1 cellular context compared by ENCODE assay signal in the genomic region with DNA sequence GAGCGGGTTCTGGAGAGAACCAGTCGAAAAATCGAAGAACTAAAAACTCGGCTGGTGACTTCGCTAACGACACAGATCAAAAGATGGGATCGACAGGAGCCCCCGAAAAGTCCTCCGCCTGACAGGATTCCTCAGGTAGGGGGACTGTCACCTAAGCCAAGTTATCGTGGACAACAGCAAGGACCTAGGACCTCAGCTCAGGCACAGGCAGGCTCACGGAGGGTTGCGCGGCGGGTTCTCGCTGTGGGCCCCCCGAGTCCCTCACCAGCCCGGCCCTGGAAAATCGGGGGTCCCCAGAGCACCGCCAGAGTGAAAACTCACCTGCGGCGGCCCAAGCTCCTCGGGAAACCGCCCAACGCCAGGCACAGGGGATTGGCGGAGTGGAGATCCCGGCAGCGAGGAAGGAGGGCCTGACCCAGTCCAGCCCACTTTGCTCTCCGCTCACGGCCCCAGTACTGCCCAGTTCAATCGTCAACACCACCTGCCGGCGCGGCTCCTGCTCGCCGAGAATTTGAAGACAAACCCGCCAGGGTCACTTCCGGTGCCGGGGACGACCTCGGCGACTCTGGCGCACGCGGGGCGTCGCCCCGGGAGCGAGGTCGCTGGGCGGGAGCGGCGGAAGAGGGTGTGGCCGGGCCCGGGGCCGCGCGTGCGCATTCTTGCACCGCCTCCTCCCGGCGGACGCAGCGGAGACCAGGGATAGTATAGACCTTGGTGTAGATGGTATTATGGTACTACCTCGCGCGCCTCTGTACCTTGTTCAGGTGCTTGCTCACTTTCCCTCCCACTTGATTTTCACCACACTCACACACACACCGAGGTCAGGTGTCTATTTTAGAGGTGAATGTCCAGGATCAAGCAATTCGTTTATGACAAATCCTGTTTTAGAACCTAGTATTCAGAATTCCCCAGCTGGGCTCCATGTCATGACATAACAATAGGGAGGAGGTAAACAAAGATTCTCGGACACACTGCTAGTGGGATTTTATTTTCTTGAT.
TF ChIP-seq lines count a peak whose summit lies in the region.

A gene (minus strand): TSS at position 567 of the 998 bp plus-strand sequence. CDS start 10,167 bp downstream, outside the sequence.

TF ChIP-seq in K562, 482 proteins besides CTCF, POLR2A, EP300 and RAD21 (continued from another document and continues in another):
- peak; percentile 86 to 88; a peak in 3 of 4 replicates for TF ChIP-seq SIN3A (IDR thresholded peaks at IDR 0.05; ENCODE audit: borderline replicate concordance in 2 of 2, control insufficient read depth in 1 of 2, low read depth in 2 of 2, low read length in 2 of 2)
- TF ChIP-seq, protein P1, sequence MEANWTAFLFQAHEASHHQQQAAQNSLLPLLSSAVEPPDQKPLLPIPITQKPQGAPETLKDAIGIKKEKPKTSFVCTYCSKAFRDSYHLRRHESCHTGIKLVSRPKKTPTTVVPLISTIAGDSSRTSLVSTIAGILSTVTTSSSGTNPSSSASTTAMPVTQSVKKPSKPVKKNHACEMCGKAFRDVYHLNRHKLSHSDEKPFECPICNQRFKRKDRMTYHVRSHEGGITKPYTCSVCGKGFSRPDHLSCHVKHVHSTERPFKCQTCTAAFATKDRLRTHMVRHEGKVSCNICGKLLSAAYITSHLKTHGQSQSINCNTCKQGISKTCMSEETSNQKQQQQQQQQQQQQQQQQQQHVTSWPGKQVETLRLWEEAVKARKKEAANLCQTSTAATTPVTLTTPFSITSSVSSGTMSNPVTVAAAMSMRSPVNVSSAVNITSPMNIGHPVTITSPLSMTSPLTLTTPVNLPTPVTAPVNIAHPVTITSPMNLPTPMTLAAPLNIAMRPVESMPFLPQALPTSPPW (CRISPR knock-in tag; IDR thresholded peaks at IDR 0.05), result no peak
- peak; percentile 47 for TF ChIP-seq CBFA2T3 (IDR thresholded peaks at IDR 0.05)
- TF ChIP-seq, protein P2, sequence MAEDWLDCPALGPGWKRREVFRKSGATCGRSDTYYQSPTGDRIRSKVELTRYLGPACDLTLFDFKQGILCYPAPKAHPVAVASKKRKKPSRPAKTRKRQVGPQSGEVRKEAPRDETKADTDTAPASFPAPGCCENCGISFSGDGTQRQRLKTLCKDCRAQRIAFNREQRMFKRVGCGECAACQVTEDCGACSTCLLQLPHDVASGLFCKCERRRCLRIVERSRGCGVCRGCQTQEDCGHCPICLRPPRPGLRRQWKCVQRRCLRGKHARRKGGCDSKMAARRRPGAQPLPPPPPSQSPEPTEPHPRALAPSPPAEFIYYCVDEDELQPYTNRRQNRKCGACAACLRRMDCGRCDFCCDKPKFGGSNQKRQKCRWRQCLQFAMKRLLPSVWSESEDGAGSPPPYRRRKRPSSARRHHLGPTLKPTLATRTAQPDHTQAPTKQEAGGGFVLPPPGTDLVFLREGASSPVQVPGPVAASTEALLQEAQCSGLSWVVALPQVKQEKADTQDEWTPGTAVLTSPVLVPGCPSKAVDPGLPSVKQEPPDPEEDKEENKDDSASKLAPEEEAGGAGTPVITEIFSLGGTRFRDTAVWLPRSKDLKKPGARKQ (CRISPR knock-in tag; IDR thresholded peaks at IDR 0.05), result no peak
- TF ChIP-seq, protein P3, sequence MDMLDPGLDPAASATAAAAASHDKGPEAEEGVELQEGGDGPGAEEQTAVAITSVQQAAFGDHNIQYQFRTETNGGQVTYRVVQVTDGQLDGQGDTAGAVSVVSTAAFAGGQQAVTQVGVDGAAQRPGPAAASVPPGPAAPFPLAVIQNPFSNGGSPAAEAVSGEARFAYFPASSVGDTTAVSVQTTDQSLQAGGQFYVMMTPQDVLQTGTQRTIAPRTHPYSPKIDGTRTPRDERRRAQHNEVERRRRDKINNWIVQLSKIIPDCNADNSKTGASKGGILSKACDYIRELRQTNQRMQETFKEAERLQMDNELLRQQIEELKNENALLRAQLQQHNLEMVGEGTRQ (CRISPR knock-in tag; IDR thresholded peaks at IDR 0.05), result no peak
- TF ChIP-seq SRSF3 (IDR thresholded peaks at IDR 0.05; ENCODE audit: insufficient read depth, low read length), result no peak
- TF ChIP-seq MXI1 (IDR thresholded peaks at IDR 0.05; ENCODE audit: low read depth, low read length), result peak; percentile 74
- TF ChIP-seq, protein P4, sequence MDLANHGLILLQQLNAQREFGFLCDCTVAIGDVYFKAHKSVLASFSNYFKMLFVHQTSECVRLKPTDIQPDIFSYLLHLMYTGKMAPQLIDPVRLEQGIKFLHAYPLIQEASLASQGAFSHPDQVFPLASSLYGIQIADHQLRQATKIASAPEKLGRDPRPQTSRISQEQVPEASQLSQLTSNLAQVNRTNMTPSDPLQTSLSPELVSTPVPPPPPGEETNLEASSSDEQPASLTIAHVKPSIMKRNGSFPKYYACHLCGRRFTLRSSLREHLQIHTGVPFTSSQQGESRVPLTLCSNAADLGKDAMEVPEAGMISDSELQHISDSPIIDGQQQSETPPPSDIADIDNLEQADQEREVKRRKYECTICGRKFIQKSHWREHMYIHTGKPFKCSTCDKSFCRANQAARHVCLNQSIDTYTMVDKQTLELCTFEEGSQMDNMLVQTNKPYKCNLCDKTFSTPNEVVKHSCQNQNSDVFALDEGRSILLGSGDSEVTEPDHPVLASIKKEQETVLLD (IDR thresholded peaks at IDR 0.05), result 0 out of 2 replicates have a peak, but pooled peaks have one; percentile 44
- TF ChIP-seq HMG20B (CRISPR knock-in tag; IDR thresholded peaks at IDR 0.05), result no peak
- TF ChIP-seq ZNF695 (CRISPR knock-in tag; IDR thresholded peaks at IDR 0.05), result 0 out of 2 replicates have a peak, but pooled peaks have one; percentile 31
- TF ChIP-seq, protein P5, sequence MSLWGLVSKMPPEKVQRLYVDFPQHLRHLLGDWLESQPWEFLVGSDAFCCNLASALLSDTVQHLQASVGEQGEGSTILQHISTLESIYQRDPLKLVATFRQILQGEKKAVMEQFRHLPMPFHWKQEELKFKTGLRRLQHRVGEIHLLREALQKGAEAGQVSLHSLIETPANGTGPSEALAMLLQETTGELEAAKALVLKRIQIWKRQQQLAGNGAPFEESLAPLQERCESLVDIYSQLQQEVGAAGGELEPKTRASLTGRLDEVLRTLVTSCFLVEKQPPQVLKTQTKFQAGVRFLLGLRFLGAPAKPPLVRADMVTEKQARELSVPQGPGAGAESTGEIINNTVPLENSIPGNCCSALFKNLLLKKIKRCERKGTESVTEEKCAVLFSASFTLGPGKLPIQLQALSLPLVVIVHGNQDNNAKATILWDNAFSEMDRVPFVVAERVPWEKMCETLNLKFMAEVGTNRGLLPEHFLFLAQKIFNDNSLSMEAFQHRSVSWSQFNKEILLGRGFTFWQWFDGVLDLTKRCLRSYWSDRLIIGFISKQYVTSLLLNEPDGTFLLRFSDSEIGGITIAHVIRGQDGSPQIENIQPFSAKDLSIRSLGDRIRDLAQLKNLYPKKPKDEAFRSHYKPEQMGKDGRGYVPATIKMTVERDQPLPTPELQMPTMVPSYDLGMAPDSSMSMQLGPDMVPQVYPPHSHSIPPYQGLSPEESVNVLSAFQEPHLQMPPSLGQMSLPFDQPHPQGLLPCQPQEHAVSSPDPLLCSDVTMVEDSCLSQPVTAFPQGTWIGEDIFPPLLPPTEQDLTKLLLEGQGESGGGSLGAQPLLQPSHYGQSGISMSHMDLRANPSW (CRISPR knock-in tag; IDR thresholded peaks at IDR 0.05), result peak; percentile 93; the same call in 1 of the 2 replicates
- peak; percentile 56 for TF ChIP-seq HNRNPLL (IDR thresholded peaks at IDR 0.05; ENCODE audit: low read depth, low read length, poor library complexity, severe bottlenecking)
- no peak for TF ChIP-seq MAFG (tag; conservative IDR thresholded peaks at IDR 0.05)
- no peak for TF ChIP-seq C11orf30 (IDR thresholded peaks at IDR 0.05; ENCODE audit: low read depth)
- TF ChIP-seq POLR3G (IDR thresholded peaks at IDR 0.05; ENCODE audit: extremely low read depth, insufficient read length, insufficient replicate concordance), result no peak
- TF ChIP-seq ZC3H11A (IDR thresholded peaks at IDR 0.05; ENCODE audit: low read depth, low read length), result no peak; the same call in 1 of the 2 replicates
- TF ChIP-seq ZBTB1 (CRISPR knock-in tag; IDR thresholded peaks at IDR 0.05; ENCODE audit: borderline replicate concordance, low read depth), result no peak; the same call in 1 of the 2 replicates
- TF ChIP-seq, protein P6, sequence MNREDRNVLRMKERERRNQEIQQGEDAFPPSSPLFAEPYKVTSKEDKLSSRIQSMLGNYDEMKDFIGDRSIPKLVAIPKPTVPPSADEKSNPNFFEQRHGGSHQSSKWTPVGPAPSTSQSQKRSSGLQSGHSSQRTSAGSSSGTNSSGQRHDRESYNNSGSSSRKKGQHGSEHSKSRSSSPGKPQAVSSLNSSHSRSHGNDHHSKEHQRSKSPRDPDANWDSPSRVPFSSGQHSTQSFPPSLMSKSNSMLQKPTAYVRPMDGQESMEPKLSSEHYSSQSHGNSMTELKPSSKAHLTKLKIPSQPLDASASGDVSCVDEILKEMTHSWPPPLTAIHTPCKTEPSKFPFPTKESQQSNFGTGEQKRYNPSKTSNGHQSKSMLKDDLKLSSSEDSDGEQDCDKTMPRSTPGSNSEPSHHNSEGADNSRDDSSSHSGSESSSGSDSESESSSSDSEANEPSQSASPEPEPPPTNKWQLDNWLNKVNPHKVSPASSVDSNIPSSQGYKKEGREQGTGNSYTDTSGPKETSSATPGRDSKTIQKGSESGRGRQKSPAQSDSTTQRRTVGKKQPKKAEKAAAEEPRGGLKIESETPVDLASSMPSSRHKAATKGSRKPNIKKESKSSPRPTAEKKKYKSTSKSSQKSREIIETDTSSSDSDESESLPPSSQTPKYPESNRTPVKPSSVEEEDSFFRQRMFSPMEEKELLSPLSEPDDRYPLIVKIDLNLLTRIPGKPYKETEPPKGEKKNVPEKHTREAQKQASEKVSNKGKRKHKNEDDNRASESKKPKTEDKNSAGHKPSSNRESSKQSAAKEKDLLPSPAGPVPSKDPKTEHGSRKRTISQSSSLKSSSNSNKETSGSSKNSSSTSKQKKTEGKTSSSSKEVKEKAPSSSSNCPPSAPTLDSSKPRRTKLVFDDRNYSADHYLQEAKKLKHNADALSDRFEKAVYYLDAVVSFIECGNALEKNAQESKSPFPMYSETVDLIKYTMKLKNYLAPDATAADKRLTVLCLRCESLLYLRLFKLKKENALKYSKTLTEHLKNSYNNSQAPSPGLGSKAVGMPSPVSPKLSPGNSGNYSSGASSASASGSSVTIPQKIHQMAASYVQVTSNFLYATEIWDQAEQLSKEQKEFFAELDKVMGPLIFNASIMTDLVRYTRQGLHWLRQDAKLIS (CRISPR knock-in tag; IDR thresholded peaks at IDR 0.05), result peak; percentile 89
- TF ChIP-seq FOS (IDR thresholded peaks at IDR 0.05; ENCODE audit: extremely low read depth, insufficient read length), result no peak
- TF ChIP-seq KLF16 (IDR thresholded peaks at IDR 0.05), result no peak
- peak; percentile 90 for TF ChIP-seq CTBP1 (IDR thresholded peaks at IDR 0.05; ENCODE audit: borderline replicate concordance)
- no peak for TF ChIP-seq SIN3B (IDR thresholded peaks at IDR 0.05; ENCODE audit: low read depth)
- peak; percentile 26; the same call in 1 of the 2 replicates for TF ChIP-seq CBX5 (IDR thresholded peaks at IDR 0.05; ENCODE audit: borderline replicate concordance, low read depth)
- TF ChIP-seq, protein P7, sequence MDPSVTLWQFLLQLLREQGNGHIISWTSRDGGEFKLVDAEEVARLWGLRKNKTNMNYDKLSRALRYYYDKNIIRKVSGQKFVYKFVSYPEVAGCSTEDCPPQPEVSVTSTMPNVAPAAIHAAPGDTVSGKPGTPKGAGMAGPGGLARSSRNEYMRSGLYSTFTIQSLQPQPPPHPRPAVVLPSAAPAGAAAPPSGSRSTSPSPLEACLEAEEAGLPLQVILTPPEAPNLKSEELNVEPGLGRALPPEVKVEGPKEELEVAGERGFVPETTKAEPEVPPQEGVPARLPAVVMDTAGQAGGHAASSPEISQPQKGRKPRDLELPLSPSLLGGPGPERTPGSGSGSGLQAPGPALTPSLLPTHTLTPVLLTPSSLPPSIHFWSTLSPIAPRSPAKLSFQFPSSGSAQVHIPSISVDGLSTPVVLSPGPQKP (CRISPR knock-in tag; IDR thresholded peaks at IDR 0.05), result no peak
- peak in 1 of 2 experiments; percentile 91; a peak in 1 of 3 replicates for TF ChIP-seq CBX3 (IDR thresholded peaks at IDR 0.05; ENCODE audit: borderline replicate concordance in 1 of 2, low read length in 2 of 2)
- TF ChIP-seq, protein P8, sequence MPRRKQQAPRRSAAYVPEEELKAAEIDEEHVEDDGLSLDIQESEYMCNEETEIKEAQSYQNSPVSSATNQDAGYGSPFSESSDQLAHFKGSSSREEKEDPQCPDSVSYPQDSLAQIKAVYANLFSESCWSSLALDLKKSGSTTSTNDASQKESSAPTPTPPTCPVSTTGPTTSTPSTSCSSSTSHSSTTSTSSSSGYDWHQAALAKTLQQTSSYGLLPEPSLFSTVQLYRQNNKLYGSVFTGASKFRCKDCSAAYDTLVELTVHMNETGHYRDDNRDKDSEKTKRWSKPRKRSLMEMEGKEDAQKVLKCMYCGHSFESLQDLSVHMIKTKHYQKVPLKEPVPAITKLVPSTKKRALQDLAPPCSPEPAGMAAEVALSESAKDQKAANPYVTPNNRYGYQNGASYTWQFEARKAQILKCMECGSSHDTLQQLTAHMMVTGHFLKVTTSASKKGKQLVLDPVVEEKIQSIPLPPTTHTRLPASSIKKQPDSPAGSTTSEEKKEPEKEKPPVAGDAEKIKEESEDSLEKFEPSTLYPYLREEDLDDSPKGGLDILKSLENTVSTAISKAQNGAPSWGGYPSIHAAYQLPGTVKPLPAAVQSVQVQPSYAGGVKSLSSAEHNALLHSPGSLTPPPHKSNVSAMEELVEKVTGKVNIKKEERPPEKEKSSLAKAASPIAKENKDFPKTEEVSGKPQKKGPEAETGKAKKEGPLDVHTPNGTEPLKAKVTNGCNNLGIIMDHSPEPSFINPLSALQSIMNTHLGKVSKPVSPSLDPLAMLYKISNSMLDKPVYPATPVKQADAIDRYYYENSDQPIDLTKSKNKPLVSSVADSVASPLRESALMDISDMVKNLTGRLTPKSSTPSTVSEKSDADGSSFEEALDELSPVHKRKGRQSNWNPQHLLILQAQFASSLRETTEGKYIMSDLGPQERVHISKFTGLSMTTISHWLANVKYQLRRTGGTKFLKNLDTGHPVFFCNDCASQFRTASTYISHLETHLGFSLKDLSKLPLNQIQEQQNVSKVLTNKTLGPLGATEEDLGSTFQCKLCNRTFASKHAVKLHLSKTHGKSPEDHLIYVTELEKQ (CRISPR knock-in tag; IDR thresholded peaks at IDR 0.05), result no peak
- TF ChIP-seq, protein P9, sequence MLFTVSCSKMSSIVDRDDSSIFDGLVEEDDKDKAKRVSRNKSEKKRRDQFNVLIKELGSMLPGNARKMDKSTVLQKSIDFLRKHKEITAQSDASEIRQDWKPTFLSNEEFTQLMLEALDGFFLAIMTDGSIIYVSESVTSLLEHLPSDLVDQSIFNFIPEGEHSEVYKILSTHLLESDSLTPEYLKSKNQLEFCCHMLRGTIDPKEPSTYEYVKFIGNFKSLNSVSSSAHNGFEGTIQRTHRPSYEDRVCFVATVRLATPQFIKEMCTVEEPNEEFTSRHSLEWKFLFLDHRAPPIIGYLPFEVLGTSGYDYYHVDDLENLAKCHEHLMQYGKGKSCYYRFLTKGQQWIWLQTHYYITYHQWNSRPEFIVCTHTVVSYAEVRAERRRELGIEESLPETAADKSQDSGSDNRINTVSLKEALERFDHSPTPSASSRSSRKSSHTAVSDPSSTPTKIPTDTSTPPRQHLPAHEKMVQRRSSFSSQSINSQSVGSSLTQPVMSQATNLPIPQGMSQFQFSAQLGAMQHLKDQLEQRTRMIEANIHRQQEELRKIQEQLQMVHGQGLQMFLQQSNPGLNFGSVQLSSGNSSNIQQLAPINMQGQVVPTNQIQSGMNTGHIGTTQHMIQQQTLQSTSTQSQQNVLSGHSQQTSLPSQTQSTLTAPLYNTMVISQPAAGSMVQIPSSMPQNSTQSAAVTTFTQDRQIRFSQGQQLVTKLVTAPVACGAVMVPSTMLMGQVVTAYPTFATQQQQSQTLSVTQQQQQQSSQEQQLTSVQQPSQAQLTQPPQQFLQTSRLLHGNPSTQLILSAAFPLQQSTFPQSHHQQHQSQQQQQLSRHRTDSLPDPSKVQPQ (CRISPR knock-in tag; IDR thresholded peaks at IDR 0.05; ENCODE audit: borderline replicate concordance), result peak; percentile 49; the same call in 1 of the 2 replicates
- peak; percentile 60 for TF ChIP-seq NEUROD1 (IDR thresholded peaks at IDR 0.05; ENCODE audit: borderline replicate concordance, low read depth, low read length, partially characterized antibody)
- peak; percentile 99 for TF ChIP-seq ETV5 (CRISPR knock-in tag; IDR thresholded peaks at IDR 0.05; ENCODE audit: low read depth)
- no peak for TF ChIP-seq MEF2D (tag; conservative IDR thresholded peaks at IDR 0.05; ENCODE audit: low read depth)
- TF ChIP-seq RBM17 (IDR thresholded peaks at IDR 0.05; ENCODE audit: borderline replicate concordance, low read depth, low read length), result no peak
